ENCODE assay signal across 1 cellular context in the genomic region with DNA sequence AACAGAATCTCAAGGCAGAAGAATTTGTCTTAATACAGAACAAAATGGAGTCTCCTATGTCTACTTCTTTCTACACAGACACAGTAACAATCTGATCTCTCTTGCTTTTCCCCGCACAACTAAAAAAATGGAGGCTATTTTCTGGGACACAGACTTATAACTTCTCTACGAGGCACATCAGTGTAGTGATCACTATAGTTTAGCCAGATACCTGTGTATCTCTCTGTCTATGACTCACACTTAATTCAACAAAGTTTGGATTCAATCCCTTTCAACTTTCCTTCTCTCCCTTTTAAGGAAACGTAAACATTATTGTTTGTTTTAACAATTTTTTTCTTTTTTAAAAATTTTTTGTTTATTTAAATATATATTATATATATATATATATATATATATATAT.
TF ChIP-seq lines count a peak whose summit lies in the region.

No MANE protein-coding gene starts in this region.

TF ChIP-seq in HepG2, 621 proteins besides CTCF, POLR2A, EP300 and RAD21 (continued from another document):
- TF ChIP-seq, protein P1, sequence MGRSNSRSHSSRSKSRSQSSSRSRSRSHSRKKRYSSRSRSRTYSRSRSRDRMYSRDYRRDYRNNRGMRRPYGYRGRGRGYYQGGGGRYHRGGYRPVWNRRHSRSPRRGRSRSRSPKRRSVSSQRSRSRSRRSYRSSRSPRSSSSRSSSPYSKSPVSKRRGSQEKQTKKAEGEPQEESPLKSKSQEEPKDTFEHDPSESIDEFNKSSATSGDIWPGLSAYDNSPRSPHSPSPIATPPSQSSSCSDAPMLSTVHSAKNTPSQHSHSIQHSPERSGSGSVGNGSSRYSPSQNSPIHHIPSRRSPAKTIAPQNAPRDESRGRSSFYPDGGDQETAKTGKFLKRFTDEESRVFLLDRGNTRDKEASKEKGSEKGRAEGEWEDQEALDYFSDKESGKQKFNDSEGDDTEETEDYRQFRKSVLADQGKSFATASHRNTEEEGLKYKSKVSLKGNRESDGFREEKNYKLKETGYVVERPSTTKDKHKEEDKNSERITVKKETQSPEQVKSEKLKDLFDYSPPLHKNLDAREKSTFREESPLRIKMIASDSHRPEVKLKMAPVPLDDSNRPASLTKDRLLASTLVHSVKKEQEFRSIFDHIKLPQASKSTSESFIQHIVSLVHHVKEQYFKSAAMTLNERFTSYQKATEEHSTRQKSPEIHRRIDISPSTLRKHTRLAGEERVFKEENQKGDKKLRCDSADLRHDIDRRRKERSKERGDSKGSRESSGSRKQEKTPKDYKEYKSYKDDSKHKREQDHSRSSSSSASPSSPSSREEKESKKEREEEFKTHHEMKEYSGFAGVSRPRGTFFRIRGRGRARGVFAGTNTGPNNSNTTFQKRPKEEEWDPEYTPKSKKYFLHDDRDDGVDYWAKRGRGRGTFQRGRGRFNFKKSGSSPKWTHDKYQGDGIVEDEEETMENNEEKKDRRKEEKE (IDR thresholded peaks at IDR 0.05): no peak
- TF ChIP-seq, protein P2, sequence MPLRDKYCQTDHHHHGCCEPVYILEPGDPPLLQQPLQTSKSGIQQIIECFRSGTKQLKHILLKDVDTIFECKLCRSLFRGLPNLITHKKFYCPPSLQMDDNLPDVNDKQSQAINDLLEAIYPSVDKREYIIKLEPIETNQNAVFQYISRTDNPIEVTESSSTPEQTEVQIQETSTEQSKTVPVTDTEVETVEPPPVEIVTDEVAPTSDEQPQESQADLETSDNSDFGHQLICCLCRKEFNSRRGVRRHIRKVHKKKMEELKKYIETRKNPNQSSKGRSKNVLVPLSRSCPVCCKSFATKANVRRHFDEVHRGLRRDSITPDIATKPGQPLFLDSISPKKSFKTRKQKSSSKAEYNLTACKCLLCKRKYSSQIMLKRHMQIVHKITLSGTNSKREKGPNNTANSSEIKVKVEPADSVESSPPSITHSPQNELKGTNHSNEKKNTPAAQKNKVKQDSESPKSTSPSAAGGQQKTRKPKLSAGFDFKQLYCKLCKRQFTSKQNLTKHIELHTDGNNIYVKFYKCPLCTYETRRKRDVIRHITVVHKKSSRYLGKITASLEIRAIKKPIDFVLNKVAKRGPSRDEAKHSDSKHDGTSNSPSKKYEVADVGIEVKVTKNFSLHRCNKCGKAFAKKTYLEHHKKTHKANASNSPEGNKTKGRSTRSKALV (CRISPR knock-in tag; IDR thresholded peaks at IDR 0.05): no peak
- TF ChIP-seq MBD4 (IDR thresholded peaks at IDR 0.05; ENCODE audit: borderline replicate concordance, low read length) (no peak), ZNF264 (CRISPR knock-in tag; IDR thresholded peaks at IDR 0.05) (no peak), SATB2 (CRISPR knock-in tag; IDR thresholded peaks at IDR 0.05) (no peak), MZF1 (CRISPR knock-in tag; IDR thresholded peaks at IDR 0.05; ENCODE audit: borderline replicate concordance) (no peak), ZNF138 (CRISPR knock-in tag; IDR thresholded peaks at IDR 0.05; ENCODE audit: low read depth) (no peak)
